In the genomic region with DNA sequence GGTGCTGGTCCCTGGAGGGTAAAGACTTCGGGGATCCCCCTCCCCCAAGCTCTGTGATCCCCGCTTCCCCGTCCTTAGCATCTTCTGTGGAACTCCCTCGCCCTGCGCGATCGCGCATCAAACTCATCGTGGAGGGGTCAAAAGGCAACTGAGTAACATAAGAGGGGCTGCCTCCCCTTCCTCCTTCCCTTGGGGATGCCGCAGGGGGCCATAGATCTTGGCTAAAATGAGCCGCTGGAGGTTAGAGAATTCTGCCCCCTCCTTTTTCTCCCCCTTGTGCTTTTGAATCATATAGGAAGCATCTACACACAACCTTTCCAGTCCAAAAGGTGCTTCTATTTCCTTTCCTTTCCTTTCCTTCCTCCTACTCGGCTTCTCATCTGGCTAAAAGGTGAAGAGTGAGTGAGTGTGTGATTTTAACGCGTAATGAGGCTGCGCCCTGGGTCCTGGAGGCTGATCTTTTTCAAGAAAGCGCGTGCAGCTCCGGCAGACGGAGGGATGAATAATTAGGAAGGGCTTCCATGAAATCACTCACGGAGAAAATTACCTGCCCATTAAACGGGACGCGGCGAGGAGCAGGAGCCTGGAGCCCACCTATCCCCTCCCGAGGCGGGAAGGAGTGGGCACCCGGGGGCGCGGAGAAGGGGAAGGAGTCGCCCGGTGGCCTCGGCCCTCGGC, we compare ENCODE assay signal across 8 cellular contexts. TPM values are rescaled to one million over a fixed set of nuclear protein-coding genes. Genes with fewer than 3 reads are reported as not detected.
DNase-seq lines count a peak whose midpoint lies in the region; ATAC-seq and TF ChIP-seq lines count a peak whose summit lies in the region.

No MANE protein-coding gene starts in this region.

- TF ChIP-seq POLR2A in prostate gland (IDR thresholded peaks at IDR 0.05) = no peak

- in situ Hi-C loops in SK-MEL-5 (cut with HindIII; ENCODE audit: low pct_unique_long_range_greater_than_20kb, low sequenced_read_pairs) = no loop called here

- H3K36me3 ChIP-seq in prostate gland = no peaks in the 10 kb centered on the region

- peak overlapping the region; percentile 23 to 33 for H3K4me3 ChIP-seq in prostate gland

- peaks cover 6% of the 10 kb centered on the region for H3K9me3 Mint-ChIP-seq in CD4-positive, alpha-beta T cell

- TF ChIP-seq CTCF in prostate gland (IDR thresholded peaks at IDR 0.05) = no peak
- TF ChIP-seq CTCF in CD4-positive, alpha-beta T cell (IDR thresholded peaks at IDR 0.05) = no peak

- peaks cover 52% of the 10 kb centered on the region for H3K27me3 Mint-ChIP-seq in CD4-positive, alpha-beta T cell

- no peak overlapping the region for H3K4me3 Mint-ChIP-seq in CD4-positive, alpha-beta T cell

- no peaks in the 10 kb centered on the region for H3K4me1 Mint-ChIP-seq in CD4-positive, alpha-beta T cell (ENCODE audit: low read depth)

- WGBS in prostate gland = 2% methylated on average over 26 of the region's 33 CpGs

- POLR2A ChIA-PET in CD4-positive, alpha-beta T cell (lab: Charles Lee) = no interaction called here

- peak overlapping the region in 1 of 2 donors; percentile 17 for H3K27ac ChIP-seq in prostate gland
- no peak overlapping the region for H3K27ac ChIP-seq in CD4-positive, alpha-beta T cell (ENCODE audit: low read depth, low read length)

- H3K27ac Mint-ChIP-seq in CD4-positive, alpha-beta T cell = no peak overlapping the region

- CTCF ChIA-PET in CD4-positive, alpha-beta T cell (lab: Charles Lee) = no interaction called here

- DNase-seq in GM03348 (ENCODE audit: low spot score) (peak; percentile 4), SK-MEL-5 (ENCODE audit: low read depth, low spot score) (peak; percentile 40), head of caudate nucleus (peak in 41 of 42 donors; percentile 10 to 78 (median 55)), prostate gland (ENCODE audit: low spot score) (no peak), T-helper 9 cell (no peak)
- no peak for DNase-seq in CD4-positive, alpha-beta T cell
- DNase-seq in activated naive CD4-positive, alpha-beta T cell treated with Interleukin-2 at 50 U/mL for 16 hours = no peak

- H3K36me3 Mint-ChIP-seq in CD4-positive, alpha-beta T cell (ENCODE audit: low read depth) = no peaks in the 10 kb centered on the region

- intact Hi-C loops in head of caudate nucleus (cut with DNase I) (loop anchor here (5.0 kb wide), 1 partner anchor 218 kb away; no protein-coding TSS in a partner anchor), prostate gland (cut with DNase I) (loop anchor here (2.0 to 10.0 kb wide), 2 partner anchors 216 to 1606 kb away; no protein-coding TSS in a partner anchor)
- intact Hi-C loops in CD4-positive, alpha-beta T cell (cut with DNase I, micrococcal nuclease) = loop anchor here in 1 of 2 experiments (1.0 kb wide), 1 partner anchor 13 kb away; no protein-coding TSS in a partner anchor

- no peaks in the 10 kb centered on the region for H3K9me3 ChIP-seq in prostate gland
- peaks cover 5% of the 10 kb centered on the region for H3K9me3 ChIP-seq in CD4-positive, alpha-beta T cell (ENCODE audit: control insufficient read depth, low read length)

- ATAC-seq in CD4-positive, alpha-beta T cell (ENCODE audit: poor library complexity) = no peak
- no peak for ATAC-seq in GM19397 (IDR thresholded peaks at IDR 0.05; ENCODE audit: unreplicated experiment)

- H3K4me1 ChIP-seq in prostate gland (replicated peaks) = no peaks in the 10 kb centered on the region

- no peaks in the 10 kb centered on the region for H3K27me3 ChIP-seq in prostate gland (replicated peaks; ENCODE audit: insufficient read depth)
- peaks cover 39% of the 10 kb centered on the region for H3K27me3 ChIP-seq in CD4-positive, alpha-beta T cell (ENCODE audit: control insufficient read depth, insufficient read depth, low read length)

RNA-seq across cellular contexts. Expression of a gene that starts 0.8 kb away (rescaled TPM):
- 32.3 and 42.2 TPM in 2 replicates for total RNA-seq in SK-MEL-5 (2014; rRNA removed; shearing (Covaris generic))
- polyA plus RNA-seq in SK-MEL-5 (2015; cell fraction: cytosol; rRNA removed) = 14.9 and 18.0 TPM in 2 replicates
- polyA plus RNA-seq in SK-MEL-5 (2015; cell fraction: nucleus; rRNA removed) = 10.4 and 15.3 TPM in 2 replicates
- 10 to 100 TPM in 1 of 2 donors, 1 to 10 TPM in 1; 3.6 to 18.2 TPM for total RNA-seq in prostate gland
- not detected for total RNA-seq in CD4-positive, alpha-beta T cell

Comparison
In these comparisons a context has a peak if more than half of its experiments do, and no peak if none do; other contexts are left out.
1. DNase-seq: peak in GM03348 (single experiment), SK-MEL-5 (single experiment) and head of caudate nucleus (41 of 42); none in prostate gland (single experiment), CD4-positive, alpha-beta T cell (0 of 10), T-helper 9 cell (single experiment) and activated naive CD4-positive, alpha-beta T cell treated with Interleukin-2 at 50 U/mL for 16 hours (single experiment).
2. RNA of a gene that starts 0.8 kb away (total RNA-seq): 32.3 to 42.2 TPM in SK-MEL-5 and 3.6 to 18.2 TPM in prostate gland; not detected in CD4-positive, alpha-beta T cell; every median in the first group is over 4 times any median in the second.